ENCODE assay signal across 21 cellular contexts in the genomic region with DNA sequence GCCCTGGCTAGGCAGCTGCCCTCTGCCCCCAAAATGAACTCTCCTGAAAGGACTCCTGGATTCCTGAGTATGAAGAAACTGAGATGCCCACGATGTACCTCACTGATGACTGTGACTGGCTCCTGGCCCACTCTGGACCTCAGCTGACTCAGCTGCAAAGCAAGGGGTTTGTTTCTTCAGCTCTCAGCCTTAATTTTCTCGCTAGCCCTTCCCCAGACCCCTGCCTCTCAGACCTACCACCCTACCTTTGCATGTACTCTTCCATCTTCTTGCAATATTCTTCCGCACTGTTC. TPM values are rescaled to one million over a fixed set of nuclear protein-coding genes. Genes with fewer than 3 reads are reported as not detected.
DNase-seq lines count a peak whose midpoint lies in the region; ATAC-seq and TF ChIP-seq lines count a peak whose summit lies in the region.
"Had no signal": no experiment of that assay in that cellular context is flagged by ENCODE, and none has a peak within 500 bp of the region (broad histone marks: within the 10 kb centered on the region; RNA-seq: fewer than 3 reads in every experiment).

No MANE protein-coding gene starts in this region.

- no TSS peak for BruUV-seq in Calu3 (replicated peaks; lab: Mats Ljungman, UMichigan)

- no peak for ATAC-seq in GM18511 (IDR thresholded peaks at IDR 0.05; ENCODE audit: unreplicated experiment)
- ATAC-seq in SK-N-SH treated with all-trans-retinoic acid at 6 μM for 48 hours, result no peak
- ATAC-seq in GM19467 (IDR thresholded peaks at IDR 0.05; ENCODE audit: unreplicated experiment), result no peak

- peak overlapping the region in 7 of 11 experiments; percentile 22 to 73 (median 70); a peak in 9 of 22 replicates for H3K27ac ChIP-seq in BLaER1 treated with 17β-estradiol and CSF1 and Interleukin-3, amounts not matched to agents 10 nM and 100 nM
- H3K27ac ChIP-seq in dorsolateral prefrontal cortex, result peak overlapping the region in 38 of 59 donors; percentile 0 to 80 (median 50)
- peak overlapping the region; percentile 97 for H3K27ac ChIP-seq in neutrophil
- H3K27ac ChIP-seq: vagina had no signal

- no peak overlapping the region for H3K27ac Mint-ChIP-seq in Calu3 (ENCODE audit: unreplicated experiment)

- H3K4me1 ChIP-seq in BLaER1 treated with 17β-estradiol and CSF1 and Interleukin-3, amounts not matched to agents 10 nM and 100 nM, result peaks cover 48 to 82% (median 65%) of the 10 kb centered on the region in 10 experiments
- peaks cover 75% of the 10 kb centered on the region in 2 experiments for H3K4me1 ChIP-seq in neutrophil (ENCODE audit: control insufficient read depth in 1 of 2, insufficient read depth in 1 of 2, low read depth in 1 of 2, low read length in 1 of 2)

- no peak overlapping the region for H3K4me3 ChIP-seq in BLaER1 treated with 17β-estradiol and CSF1 and Interleukin-3, amounts not matched to agents 10 nM and 100 nM
- H3K4me3 ChIP-seq in MG63, result no peak overlapping the region
- peak overlapping the region in 3 of 59 donors; percentile 13 to 17 (median 16) for H3K4me3 ChIP-seq in dorsolateral prefrontal cortex
- peak overlapping the region; percentile 38 to 46 for H3K4me3 ChIP-seq in neutrophil (ENCODE audit: low read depth in 1 of 2, low read length in 1 of 2)
- H3K4me3 ChIP-seq: vagina had no signal

- peaks cover 2% of the 10 kb centered on the region for H3K27me3 Mint-ChIP-seq in Calu3 (ENCODE audit: unreplicated experiment)
- H3K27me3 Mint-ChIP-seq: CD4-positive, alpha-beta memory T cell had no signal

- H3K4me1 Mint-ChIP-seq in Calu3 (ENCODE audit: low read depth, unreplicated experiment), result peaks cover 27% of the 10 kb centered on the region

- TF ChIP-seq CTCF in dorsolateral prefrontal cortex (IDR thresholded peaks at IDR 0.05 in 54 of 56, conservative IDR thresholded peaks at IDR 0.05 in 2 of 56; ENCODE audit: low read depth in 1 of 56, partially characterized antibody in 56 of 56) (no peak), neutrophil (IDR thresholded peaks at IDR 0.05) (no peak), Calu3 (IDR thresholded peaks at IDR 0.05; ENCODE audit: unreplicated experiment) (no peak)

- no peak overlapping the region; a peak in 1 of 22 replicates for H3K9ac ChIP-seq in BLaER1 treated with 17β-estradiol and CSF1 and Interleukin-3, amounts not matched to agents 10 nM and 100 nM

- peak overlapping the region in 7 of 11 experiments; percentile 4 to 98 (median 88); a peak in 13 of 22 replicates for H3K4me2 ChIP-seq in BLaER1 treated with 17β-estradiol and CSF1 and Interleukin-3, amounts not matched to agents 10 nM and 100 nM

- no peak overlapping the region for H3K4me3 Mint-ChIP-seq in Calu3 (ENCODE audit: low read depth, unreplicated experiment)

- no peaks in the 10 kb centered on the region for H3K9me3 Mint-ChIP-seq in Calu3 (ENCODE audit: low read depth, unreplicated experiment)

- CTCF ChIA-PET in Calu3 (lab: Charles Lee), result no interaction called here

- H4K20me1 ChIP-seq in BLaER1 treated with 17β-estradiol and CSF1 and Interleukin-3, amounts not matched to agents 10 nM and 100 nM, result no peaks in the 10 kb centered on the region

- no peaks in the 10 kb centered on the region for H3K36me3 ChIP-seq in BLaER1 treated with 17β-estradiol and CSF1 and Interleukin-3, amounts not matched to agents 10 nM and 100 nM
- no peaks in the 10 kb centered on the region for H3K36me3 ChIP-seq in MG63
- no peaks in the 10 kb centered on the region for H3K36me3 ChIP-seq in neutrophil
- H3K36me3 ChIP-seq: vagina had no signal

- peak; percentile 16 for DNase-seq in MG63
- no peak for DNase-seq in dorsolateral prefrontal cortex
- no peak for DNase-seq in Calu3
- DNase-seq: activated CD4-positive, alpha-beta T cell treated with anti-CD3 and anti-CD28 coated beads, Interleukin-2, amount 50 U/mL, for 1 hour; activated CD8-positive, alpha-beta memory T cell treated with anti-CD3 and anti-CD28 coated beads, Interleukin-2, amount 50 U/mL, for 48 hours; activated effector memory CD4-positive, alpha-beta T cell treated with Interleukin-2 at 50 U/mL for 16 hours; CD4-positive, alpha-beta memory T cell; DND-41; Kasumi-1; mammary epithelial cell; NCI-H1105; NK-92 treated with Interleukin-12 subunit alpha and Interleukin-12 subunit beta, amount 100 ng/mL, for 24 hours had no signal

- intact Hi-C loops in dorsolateral prefrontal cortex (cut with DNase I) (no loop called here), Calu3 (cut with micrococcal nuclease; ENCODE audit: unreplicated experiment) (no loop called here)

- H3K9me3 ChIP-seq in BLaER1 treated with 17β-estradiol and CSF1 and Interleukin-3, amounts not matched to agents 10 nM and 100 nM (replicated peaks in 1 of 11), result no peaks in the 10 kb centered on the region
- H3K9me3 ChIP-seq in MG63 (no peaks in the 10 kb centered on the region), neutrophil (no peaks in the 10 kb centered on the region)
- H3K9me3 ChIP-seq: vagina had no signal

- peaks cover 39% of the 10 kb centered on the region for H3K36me3 Mint-ChIP-seq in Calu3 (ENCODE audit: insufficient read depth, unreplicated experiment)

- H3K27me3 ChIP-seq in BLaER1 treated with 17β-estradiol and CSF1 and Interleukin-3, amounts not matched to agents 10 nM and 100 nM, result no peaks in the 10 kb centered on the region
- H3K27me3 ChIP-seq in MG63 (no peaks in the 10 kb centered on the region), dorsolateral prefrontal cortex (no peaks in the 10 kb centered on the region), neutrophil (peaks cover 14% of the 10 kb centered on the region)
- H3K27me3 ChIP-seq: vagina had no signal

TF ChIP-seq in SK-N-SH treated with all-trans-retinoic acid at 6 μM for 48 hours, 23 proteins besides CTCF, POLR2A, EP300 and RAD21:
- TF ChIP-seq, protein P1, sequence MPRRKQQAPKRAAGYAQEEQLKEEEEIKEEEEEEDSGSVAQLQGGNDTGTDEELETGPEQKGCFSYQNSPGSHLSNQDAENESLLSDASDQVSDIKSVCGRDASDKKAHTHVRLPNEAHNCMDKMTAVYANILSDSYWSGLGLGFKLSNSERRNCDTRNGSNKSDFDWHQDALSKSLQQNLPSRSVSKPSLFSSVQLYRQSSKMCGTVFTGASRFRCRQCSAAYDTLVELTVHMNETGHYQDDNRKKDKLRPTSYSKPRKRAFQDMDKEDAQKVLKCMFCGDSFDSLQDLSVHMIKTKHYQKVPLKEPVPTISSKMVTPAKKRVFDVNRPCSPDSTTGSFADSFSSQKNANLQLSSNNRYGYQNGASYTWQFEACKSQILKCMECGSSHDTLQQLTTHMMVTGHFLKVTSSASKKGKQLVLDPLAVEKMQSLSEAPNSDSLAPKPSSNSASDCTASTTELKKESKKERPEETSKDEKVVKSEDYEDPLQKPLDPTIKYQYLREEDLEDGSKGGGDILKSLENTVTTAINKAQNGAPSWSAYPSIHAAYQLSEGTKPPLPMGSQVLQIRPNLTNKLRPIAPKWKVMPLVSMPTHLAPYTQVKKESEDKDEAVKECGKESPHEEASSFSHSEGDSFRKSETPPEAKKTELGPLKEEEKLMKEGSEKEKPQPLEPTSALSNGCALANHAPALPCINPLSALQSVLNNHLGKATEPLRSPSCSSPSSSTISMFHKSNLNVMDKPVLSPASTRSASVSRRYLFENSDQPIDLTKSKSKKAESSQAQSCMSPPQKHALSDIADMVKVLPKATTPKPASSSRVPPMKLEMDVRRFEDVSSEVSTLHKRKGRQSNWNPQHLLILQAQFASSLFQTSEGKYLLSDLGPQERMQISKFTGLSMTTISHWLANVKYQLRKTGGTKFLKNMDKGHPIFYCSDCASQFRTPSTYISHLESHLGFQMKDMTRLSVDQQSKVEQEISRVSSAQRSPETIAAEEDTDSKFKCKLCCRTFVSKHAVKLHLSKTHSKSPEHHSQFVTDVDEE (CRISPR knock-in tag; IDR thresholded peaks at IDR 0.05), result no peak

RNA-seq across cellular contexts. Expression of a gene that starts 5.2 kb away (rescaled TPM):
- 73.9 and 114 TPM in 2 replicates for total RNA-seq in MG63 (2014; rRNA removed; shearing (Covaris generic); ENCODE audit: low replicate concordance)
- total RNA-seq in dorsolateral prefrontal cortex, result 100 to 1,000 TPM; 117 to 240 (median 161) TPM
- 92.5 and 102 TPM in 2 replicates for total RNA-seq in Calu3 (2022)

RNA-seq across cellular contexts. Expression of a gene that starts 25.7 kb away (rescaled TPM):
- not detected in 2 replicates for total RNA-seq in MG63 (2014; rRNA removed; shearing (Covaris generic); ENCODE audit: low replicate concordance)
- total RNA-seq in dorsolateral prefrontal cortex, result 10 to 100 TPM; 12.5 to 71.4 (median 28.5) TPM
- total RNA-seq in Calu3 (2022), result not detected in 2 replicates
- total RNA-seq: CD4-positive, alpha-beta memory T cell; fibroblast of lung; HT-29 had no signal

RNA-seq across cellular contexts. Expression of a gene that starts 38.2 kb away (rescaled TPM):
- total RNA-seq in MG63 (2014; rRNA removed; shearing (Covaris generic); ENCODE audit: low replicate concordance), result 9.7 and 13.4 TPM in 2 replicates
- 100 to 1,000 TPM in 85 of 120 experiments, 10 to 100 TPM in 35; 36.0 to 486 (median 135) TPM for total RNA-seq in dorsolateral prefrontal cortex
- 20.3 and 25.7 TPM in 2 replicates for total RNA-seq in Calu3 (2022)

RNA-seq across cellular contexts. Expression of a gene that starts 39.4 kb away (rescaled TPM):
- not detected in 2 replicates for total RNA-seq in MG63 (2014; rRNA removed; shearing (Covaris generic); ENCODE audit: low replicate concordance)
- total RNA-seq in dorsolateral prefrontal cortex (1 to 10 TPM in 1 of 120 experiments, under 1 TPM in 13, not detected in 106; 0.20 to 1.6 (median 0.31) TPM), Calu3 (2022) (not detected in 2 replicates)
- total RNA-seq: CD4-positive, alpha-beta memory T cell; fibroblast of lung; NCI-H460; vagina had no signal

RNA-seq across cellular contexts. Expression of a gene that starts 48.1 kb away (rescaled TPM):
- total RNA-seq in MG63 (2014; rRNA removed; shearing (Covaris generic); ENCODE audit: low replicate concordance), result not detected in 2 replicates
- total RNA-seq in dorsolateral prefrontal cortex (1 to 10 TPM in 95 of 120 experiments, under 1 TPM in 23, not detected in 2; 0.31 to 7.4 (median 1.7) TPM), Calu3 (2022) (0.32 TPM in 1 of 2 replicates, not detected in the other)
- total RNA-seq: CD4-positive, alpha-beta memory T cell; fibroblast of lung; HT-29; NCI-H460; vagina had no signal

Comparison
In these comparisons a context has a peak if more than half of its experiments do, and no peak if none do; other contexts are left out.
1. H3K4me3 ChIP-seq: peak in neutrophil (2 of 2); none in BLaER1 treated with 17β-estradiol and CSF1 and Interleukin-3, amounts not matched to agents 10 nM and 100 nM (0 of 10) and MG63 (single experiment).
2. Peak in every context shown above with its lines, with median percentiles within 50 percentile points of each other: H3K27ac ChIP-seq.